2 cellular contexts compared by ENCODE assay signal in the genomic region with DNA sequence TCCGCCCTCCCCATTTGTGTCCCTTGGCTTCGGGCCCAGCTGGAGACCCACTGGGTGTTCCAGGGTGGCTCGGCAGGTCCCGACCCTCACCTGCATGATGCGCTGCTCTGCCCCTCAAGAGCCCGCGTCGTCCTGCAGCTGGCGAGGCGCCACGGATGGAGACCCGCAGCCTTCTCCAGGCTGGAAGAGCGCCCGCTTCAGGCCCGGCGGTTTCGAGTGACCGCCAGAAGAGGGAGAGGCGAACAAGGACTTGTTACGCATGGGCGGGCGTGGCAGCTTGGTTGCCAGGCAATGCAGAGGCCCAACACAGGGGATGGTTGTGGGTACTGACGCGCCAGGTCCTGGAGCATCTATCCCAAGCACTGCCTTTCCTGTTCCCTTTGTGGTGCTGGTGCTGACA.
A peak's percentile ranks its signal among the peaks of the same experiment; 100 is the strongest.
TF ChIP-seq lines count a peak whose summit lies in the region.

A gene with protein sequence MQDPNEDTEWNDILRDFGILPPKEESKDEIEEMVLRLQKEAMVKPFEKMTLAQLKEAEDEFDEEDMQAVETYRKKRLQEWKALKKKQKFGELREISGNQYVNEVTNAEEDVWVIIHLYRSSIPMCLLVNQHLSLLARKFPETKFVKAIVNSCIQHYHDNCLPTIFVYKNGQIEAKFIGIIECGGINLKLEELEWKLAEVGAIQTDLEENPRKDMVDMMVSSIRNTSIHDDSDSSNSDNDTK (minus strand): TSS at position 232 of the 400 bp plus-strand sequence. CDS start 136 bp downstream, at position 96.

TF ChIP-seq in GM23338, 12 proteins besides CTCF, POLR2A, EP300 and RAD21 (continued from another document):
- TF ChIP-seq, protein P1, sequence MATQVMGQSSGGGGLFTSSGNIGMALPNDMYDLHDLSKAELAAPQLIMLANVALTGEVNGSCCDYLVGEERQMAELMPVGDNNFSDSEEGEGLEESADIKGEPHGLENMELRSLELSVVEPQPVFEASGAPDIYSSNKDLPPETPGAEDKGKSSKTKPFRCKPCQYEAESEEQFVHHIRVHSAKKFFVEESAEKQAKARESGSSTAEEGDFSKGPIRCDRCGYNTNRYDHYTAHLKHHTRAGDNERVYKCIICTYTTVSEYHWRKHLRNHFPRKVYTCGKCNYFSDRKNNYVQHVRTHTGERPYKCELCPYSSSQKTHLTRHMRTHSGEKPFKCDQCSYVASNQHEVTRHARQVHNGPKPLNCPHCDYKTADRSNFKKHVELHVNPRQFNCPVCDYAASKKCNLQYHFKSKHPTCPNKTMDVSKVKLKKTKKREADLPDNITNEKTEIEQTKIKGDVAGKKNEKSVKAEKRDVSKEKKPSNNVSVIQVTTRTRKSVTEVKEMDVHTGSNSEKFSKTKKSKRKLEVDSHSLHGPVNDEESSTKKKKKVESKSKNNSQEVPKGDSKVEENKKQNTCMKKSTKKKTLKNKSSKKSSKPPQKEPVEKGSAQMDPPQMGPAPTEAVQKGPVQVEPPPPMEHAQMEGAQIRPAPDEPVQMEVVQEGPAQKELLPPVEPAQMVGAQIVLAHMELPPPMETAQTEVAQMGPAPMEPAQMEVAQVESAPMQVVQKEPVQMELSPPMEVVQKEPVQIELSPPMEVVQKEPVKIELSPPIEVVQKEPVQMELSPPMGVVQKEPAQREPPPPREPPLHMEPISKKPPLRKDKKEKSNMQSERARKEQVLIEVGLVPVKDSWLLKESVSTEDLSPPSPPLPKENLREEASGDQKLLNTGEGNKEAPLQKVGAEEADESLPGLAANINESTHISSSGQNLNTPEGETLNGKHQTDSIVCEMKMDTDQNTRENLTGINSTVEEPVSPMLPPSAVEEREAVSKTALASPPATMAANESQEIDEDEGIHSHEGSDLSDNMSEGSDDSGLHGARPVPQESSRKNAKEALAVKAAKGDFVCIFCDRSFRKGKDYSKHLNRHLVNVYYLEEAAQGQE (IDR thresholded peaks at IDR 0.05; ENCODE audit: unreplicated experiment): no peak
- TF ChIP-seq, protein P2, sequence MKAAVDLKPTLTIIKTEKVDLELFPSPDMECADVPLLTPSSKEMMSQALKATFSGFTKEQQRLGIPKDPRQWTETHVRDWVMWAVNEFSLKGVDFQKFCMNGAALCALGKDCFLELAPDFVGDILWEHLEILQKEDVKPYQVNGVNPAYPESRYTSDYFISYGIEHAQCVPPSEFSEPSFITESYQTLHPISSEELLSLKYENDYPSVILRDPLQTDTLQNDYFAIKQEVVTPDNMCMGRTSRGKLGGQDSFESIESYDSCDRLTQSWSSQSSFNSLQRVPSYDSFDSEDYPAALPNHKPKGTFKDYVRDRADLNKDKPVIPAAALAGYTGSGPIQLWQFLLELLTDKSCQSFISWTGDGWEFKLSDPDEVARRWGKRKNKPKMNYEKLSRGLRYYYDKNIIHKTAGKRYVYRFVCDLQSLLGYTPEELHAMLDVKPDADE (IDR thresholded peaks at IDR 0.05): no peak
- TF ChIP-seq EZH2 (IDR thresholded peaks at IDR 0.05; ENCODE audit: low read depth, unreplicated experiment) (no peak), ZNF331 (CRISPR knock-in tag; IDR thresholded peaks at IDR 0.05; ENCODE audit: low read depth) (no peak), EZH2phosphoT487 (IDR thresholded peaks at IDR 0.05; ENCODE audit: unreplicated experiment) (no peak)

TF ChIP-seq in K562, 482 proteins besides CTCF, POLR2A, EP300 and RAD21 (continued from another document and continues in another):
- TF ChIP-seq, protein P3, sequence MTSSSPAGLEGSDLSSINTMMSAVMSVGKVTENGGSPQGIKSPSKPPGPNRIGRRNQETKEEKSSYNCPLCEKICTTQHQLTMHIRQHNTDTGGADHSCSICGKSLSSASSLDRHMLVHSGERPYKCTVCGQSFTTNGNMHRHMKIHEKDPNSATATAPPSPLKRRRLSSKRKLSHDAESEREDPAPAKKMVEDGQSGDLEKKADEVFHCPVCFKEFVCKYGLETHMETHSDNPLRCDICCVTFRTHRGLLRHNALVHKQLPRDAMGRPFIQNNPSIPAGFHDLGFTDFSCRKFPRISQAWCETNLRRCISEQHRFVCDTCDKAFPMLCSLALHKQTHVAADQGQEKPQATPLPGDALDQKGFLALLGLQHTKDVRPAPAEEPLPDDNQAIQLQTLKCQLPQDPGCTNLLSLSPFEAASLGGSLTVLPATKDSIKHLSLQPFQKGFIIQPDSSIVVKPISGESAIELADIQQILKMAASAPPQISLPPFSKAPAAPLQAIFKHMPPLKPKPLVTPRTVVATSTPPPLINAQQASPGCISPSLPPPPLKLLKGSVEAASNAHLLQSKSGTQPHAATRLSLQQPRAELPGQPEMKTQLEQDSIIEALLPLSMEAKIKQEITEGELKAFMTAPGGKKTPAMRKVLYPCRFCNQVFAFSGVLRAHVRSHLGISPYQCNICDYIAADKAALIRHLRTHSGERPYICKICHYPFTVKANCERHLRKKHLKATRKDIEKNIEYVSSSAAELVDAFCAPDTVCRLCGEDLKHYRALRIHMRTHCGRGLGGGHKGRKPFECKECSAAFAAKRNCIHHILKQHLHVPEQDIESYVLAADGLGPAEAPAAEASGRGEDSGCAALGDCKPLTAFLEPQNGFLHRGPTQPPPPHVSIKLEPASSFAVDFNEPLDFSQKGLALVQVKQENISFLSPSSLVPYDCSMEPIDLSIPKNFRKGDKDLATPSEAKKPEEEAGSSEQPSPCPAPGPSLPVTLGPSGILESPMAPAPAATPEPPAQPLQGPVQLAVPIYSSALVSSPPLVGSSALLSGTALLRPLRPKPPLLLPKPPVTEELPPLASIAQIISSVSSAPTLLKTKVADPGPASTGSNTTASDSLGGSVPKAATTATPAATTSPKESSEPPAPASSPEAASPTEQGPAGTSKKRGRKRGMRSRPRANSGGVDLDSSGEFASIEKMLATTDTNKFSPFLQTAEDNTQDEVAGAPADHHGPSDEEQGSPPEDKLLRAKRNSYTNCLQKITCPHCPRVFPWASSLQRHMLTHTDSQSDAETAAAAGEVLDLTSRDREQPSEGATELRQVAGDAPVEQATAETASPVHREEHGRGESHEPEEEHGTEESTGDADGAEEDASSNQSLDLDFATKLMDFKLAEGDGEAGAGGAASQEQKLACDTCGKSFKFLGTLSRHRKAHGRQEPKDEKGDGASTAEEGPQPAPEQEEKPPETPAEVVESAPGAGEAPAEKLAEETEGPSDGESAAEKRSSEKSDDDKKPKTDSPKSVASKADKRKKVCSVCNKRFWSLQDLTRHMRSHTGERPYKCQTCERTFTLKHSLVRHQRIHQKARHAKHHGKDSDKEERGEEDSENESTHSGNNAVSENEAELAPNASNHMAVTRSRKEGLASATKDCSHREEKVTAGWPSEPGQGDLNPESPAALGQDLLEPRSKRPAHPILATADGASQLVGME (CRISPR knock-in tag; IDR thresholded peaks at IDR 0.05): no peak
- TF ChIP-seq GABPB2 (CRISPR knock-in tag; conservative IDR thresholded peaks at IDR 0.05): no peak
- no peak for TF ChIP-seq NCOR1 (IDR thresholded peaks at IDR 0.05)
- TF ChIP-seq CBX3 (IDR thresholded peaks at IDR 0.05; ENCODE audit: borderline replicate concordance in 1 of 2, low read length in 2 of 2): no peak
- no peak for TF ChIP-seq GTF2F1 (IDR thresholded peaks at IDR 0.05; ENCODE audit: low read depth, low read length)
- peak; percentile 52 for TF ChIP-seq NFIC (IDR thresholded peaks at IDR 0.05)
- no peak for TF ChIP-seq ZFPM2 (CRISPR knock-in tag; IDR thresholded peaks at IDR 0.05)
- TF ChIP-seq, protein P4, sequence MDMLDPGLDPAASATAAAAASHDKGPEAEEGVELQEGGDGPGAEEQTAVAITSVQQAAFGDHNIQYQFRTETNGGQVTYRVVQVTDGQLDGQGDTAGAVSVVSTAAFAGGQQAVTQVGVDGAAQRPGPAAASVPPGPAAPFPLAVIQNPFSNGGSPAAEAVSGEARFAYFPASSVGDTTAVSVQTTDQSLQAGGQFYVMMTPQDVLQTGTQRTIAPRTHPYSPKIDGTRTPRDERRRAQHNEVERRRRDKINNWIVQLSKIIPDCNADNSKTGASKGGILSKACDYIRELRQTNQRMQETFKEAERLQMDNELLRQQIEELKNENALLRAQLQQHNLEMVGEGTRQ (CRISPR knock-in tag; IDR thresholded peaks at IDR 0.05): no peak
- TF ChIP-seq, protein P5, sequence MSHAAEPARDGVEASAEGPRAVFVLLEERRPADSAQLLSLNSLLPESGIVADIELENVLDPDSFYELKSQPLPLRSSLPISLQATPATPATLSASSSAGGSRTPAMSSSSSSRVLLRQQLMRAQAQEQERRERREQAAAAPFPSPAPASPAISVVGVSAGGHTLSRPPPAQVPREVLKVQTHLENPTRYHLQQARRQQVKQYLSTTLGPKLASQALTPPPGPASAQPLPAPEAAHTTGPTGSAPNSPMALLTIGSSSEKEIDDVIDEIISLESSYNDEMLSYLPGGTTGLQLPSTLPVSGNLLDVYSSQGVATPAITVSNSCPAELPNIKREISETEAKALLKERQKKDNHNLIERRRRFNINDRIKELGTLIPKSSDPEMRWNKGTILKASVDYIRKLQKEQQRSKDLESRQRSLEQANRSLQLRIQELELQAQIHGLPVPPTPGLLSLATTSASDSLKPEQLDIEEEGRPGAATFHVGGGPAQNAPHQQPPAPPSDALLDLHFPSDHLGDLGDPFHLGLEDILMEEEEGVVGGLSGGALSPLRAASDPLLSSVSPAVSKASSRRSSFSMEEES (CRISPR knock-in tag; IDR thresholded peaks at IDR 0.05): no peak
- TF ChIP-seq TEAD2 (tag; IDR thresholded peaks at IDR 0.05): no peak
- TF ChIP-seq, protein P6, sequence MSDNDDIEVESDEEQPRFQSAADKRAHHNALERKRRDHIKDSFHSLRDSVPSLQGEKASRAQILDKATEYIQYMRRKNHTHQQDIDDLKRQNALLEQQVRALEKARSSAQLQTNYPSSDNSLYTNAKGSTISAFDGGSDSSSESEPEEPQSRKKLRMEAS (CRISPR knock-in tag; IDR thresholded peaks at IDR 0.05): no peak
- TF ChIP-seq ZBTB8A (IDR thresholded peaks at IDR 0.05; ENCODE audit: partially characterized antibody): no peak
- TF ChIP-seq ZKSCAN8 (CRISPR knock-in tag; IDR thresholded peaks at IDR 0.05): no peak
- peak; percentile 31 for TF ChIP-seq HMGN3 (IDR thresholded peaks at IDR 0.05; ENCODE audit: borderline replicate concordance, extremely low read depth, insufficient read length, low read depth, low read length)
- no peak for TF ChIP-seq ZFP30 (CRISPR knock-in tag; IDR thresholded peaks at IDR 0.05; ENCODE audit: borderline replicate concordance)
- no peak for TF ChIP-seq NR3C1 (CRISPR knock-in tag; IDR thresholded peaks at IDR 0.05)
- TF ChIP-seq, protein P7, sequence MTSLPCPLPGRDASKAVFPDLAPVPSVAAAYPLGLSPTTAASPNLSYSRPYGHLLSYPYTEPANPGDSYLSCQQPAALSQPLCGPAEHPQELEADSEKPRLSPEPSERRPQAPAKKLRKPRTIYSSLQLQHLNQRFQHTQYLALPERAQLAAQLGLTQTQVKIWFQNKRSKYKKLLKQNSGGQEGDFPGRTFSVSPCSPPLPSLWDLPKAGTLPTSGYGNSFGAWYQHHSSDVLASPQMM (CRISPR knock-in tag; IDR thresholded peaks at IDR 0.05): no peak
- TF ChIP-seq XRCC3 (IDR thresholded peaks at IDR 0.05): no peak
- TF ChIP-seq ZNF75A (CRISPR knock-in tag; IDR thresholded peaks at IDR 0.05): no peak
- TF ChIP-seq FIP1L1 (IDR thresholded peaks at IDR 0.05; ENCODE audit: low read depth, low read length, poor library complexity, severe bottlenecking): peak; percentile 82
- TF ChIP-seq ZNF384 (IDR thresholded peaks at IDR 0.05; ENCODE audit: low read depth, low read length): no peak
- no peak for TF ChIP-seq ZSCAN29 (IDR thresholded peaks at IDR 0.05)
- TF ChIP-seq POLR3G (IDR thresholded peaks at IDR 0.05; ENCODE audit: extremely low read depth, insufficient read length, insufficient replicate concordance): no peak
- TF ChIP-seq EGR1 (conservative IDR thresholded peaks at IDR 0.05): no peak
- TF ChIP-seq, protein P8, sequence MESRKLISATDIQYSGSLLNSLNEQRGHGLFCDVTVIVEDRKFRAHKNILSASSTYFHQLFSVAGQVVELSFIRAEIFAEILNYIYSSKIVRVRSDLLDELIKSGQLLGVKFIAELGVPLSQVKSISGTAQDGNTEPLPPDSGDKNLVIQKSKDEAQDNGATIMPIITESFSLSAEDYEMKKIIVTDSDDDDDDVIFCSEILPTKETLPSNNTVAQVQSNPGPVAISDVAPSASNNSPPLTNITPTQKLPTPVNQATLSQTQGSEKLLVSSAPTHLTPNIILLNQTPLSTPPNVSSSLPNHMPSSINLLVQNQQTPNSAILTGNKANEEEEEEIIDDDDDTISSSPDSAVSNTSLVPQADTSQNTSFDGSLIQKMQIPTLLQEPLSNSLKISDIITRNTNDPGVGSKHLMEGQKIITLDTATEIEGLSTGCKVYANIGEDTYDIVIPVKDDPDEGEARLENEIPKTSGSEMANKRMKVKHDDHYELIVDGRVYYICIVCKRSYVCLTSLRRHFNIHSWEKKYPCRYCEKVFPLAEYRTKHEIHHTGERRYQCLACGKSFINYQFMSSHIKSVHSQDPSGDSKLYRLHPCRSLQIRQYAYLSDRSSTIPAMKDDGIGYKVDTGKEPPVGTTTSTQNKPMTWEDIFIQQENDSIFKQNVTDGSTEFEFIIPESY (CRISPR knock-in tag; IDR thresholded peaks at IDR 0.05): peak; percentile 99
- peak; percentile 86 for TF ChIP-seq POLR2G (IDR thresholded peaks at IDR 0.05; ENCODE audit: low read depth, low read length)
- TF ChIP-seq MIER1 (IDR thresholded peaks at IDR 0.05; ENCODE audit: low read depth): no peak
- TF ChIP-seq, protein P9, sequence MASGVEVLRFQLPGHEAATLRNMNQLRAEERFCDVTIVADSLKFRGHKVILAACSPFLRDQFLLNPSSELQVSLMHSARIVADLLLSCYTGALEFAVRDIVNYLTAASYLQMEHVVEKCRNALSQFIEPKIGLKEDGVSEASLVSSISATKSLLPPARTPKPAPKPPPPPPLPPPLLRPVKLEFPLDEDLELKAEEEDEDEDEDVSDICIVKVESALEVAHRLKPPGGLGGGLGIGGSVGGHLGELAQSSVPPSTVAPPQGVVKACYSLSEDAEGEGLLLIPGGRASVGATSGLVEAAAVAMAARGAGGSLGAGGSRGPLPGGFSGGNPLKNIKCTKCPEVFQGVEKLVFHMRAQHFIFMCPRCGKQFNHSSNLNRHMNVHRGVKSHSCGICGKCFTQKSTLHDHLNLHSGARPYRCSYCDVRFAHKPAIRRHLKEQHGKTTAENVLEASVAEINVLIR (CRISPR knock-in tag; IDR thresholded peaks at IDR 0.05): no peak
- no peak for TF ChIP-seq ZNF12 (CRISPR knock-in tag; IDR thresholded peaks at IDR 0.05)
- TF ChIP-seq, protein P10, sequence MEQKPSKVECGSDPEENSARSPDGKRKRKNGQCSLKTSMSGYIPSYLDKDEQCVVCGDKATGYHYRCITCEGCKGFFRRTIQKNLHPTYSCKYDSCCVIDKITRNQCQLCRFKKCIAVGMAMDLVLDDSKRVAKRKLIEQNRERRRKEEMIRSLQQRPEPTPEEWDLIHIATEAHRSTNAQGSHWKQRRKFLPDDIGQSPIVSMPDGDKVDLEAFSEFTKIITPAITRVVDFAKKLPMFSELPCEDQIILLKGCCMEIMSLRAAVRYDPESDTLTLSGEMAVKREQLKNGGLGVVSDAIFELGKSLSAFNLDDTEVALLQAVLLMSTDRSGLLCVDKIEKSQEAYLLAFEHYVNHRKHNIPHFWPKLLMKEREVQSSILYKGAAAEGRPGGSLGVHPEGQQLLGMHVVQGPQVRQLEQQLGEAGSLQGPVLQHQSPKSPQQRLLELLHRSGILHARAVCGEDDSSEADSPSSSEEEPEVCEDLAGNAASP (IDR thresholded peaks at IDR 0.05): no peak
- TF ChIP-seq CREB1 (IDR thresholded peaks at IDR 0.05): no peak
- TF ChIP-seq CREB1 (CRISPR knock-in tag; IDR thresholded peaks at IDR 0.05): no peak
- TF ChIP-seq DACH1 (IDR thresholded peaks at IDR 0.05; ENCODE audit: partially characterized antibody): no peak
- no peak for TF ChIP-seq ZNF76 (CRISPR knock-in tag; IDR thresholded peaks at IDR 0.05; ENCODE audit: borderline replicate concordance)
